In genomic region chr21:38358098-38358497, GRCh38 we compare ENCODE assay signal across 3 cellular contexts.
A peak's percentile ranks its signal among the peaks of the same experiment; 100 is the strongest.
TF ChIP-seq lines count a peak whose summit lies in the region.

No MANE protein-coding gene starts in this region.

TF ChIP-seq in HEK293, 187 proteins besides CTCF, POLR2A, EP300 and RAD21:
- peak; percentile 90 for TF ChIP-seq ZNF146 (tag by site-specific recombination; IDR thresholded peaks at IDR 0.05)
- no peak for TF ChIP-seq ZBTB10 (tag by site-specific recombination; IDR thresholded peaks at IDR 0.05)
TF ChIP-seq in HEK293: peak in this region for 1.

TF ChIP-seq in K562, 482 proteins besides CTCF, POLR2A, EP300 and RAD21:
- no peak for TF ChIP-seq HSF4 (CRISPR knock-in tag; IDR thresholded peaks at IDR 0.05; ENCODE audit: borderline replicate concordance)
- no peak for TF ChIP-seq TFAP4 (CRISPR knock-in tag; IDR thresholded peaks at IDR 0.05; ENCODE audit: borderline replicate concordance)
- TF ChIP-seq ZNF146 (CRISPR knock-in tag; IDR thresholded peaks at IDR 0.05; ENCODE audit: unreplicated experiment): peak; percentile 89
- no peak for TF ChIP-seq NCOA2 (IDR thresholded peaks at IDR 0.05; ENCODE audit: partially characterized antibody in 2 of 2)
- peak; percentile 83 for TF ChIP-seq RBM25 (IDR thresholded peaks at IDR 0.05; ENCODE audit: low read depth, low read length, severe bottlenecking)
- no peak for TF ChIP-seq CBX2 (IDR thresholded peaks at IDR 0.05; ENCODE audit: insufficient read depth, low read length, poor library complexity, severe bottlenecking)

TF ChIP-seq in H1, 55 proteins besides CTCF, POLR2A, EP300 and RAD21:
- TF ChIP-seq KDM1A (IDR thresholded peaks at IDR 0.05; ENCODE audit: borderline replicate concordance, low read length): peak; percentile 60; the same call in 1 of the 2 replicates
- TF ChIP-seq CHD1 (IDR thresholded peaks at IDR 0.05; ENCODE audit: low read depth, low read length): no peak
